In genomic region chr3:183532620-183533409, GRCh38 we compare ENCODE assay signal across 17 cellular contexts. TPM values are rescaled to one million over a fixed set of nuclear protein-coding genes. Genes with fewer than 3 reads are reported as not detected.
DNase-seq lines count a peak whose midpoint lies in the region; ATAC-seq and TF ChIP-seq lines count a peak whose summit lies in the region.
"Had no signal": no experiment of that assay in that cellular context is flagged by ENCODE, and none has a peak within 500 bp of the region (broad histone marks: within the 10 kb centered on the region; RNA-seq: fewer than 3 reads in every experiment).

No MANE protein-coding gene starts in this region.

- peaks cover 25 to 81% (median 63%) of the 10 kb centered on the region in 4 donors for H3K4me1 Mint-ChIP-seq in CD4-positive, CD25-positive, alpha-beta regulatory T cell
- peaks cover 34% of the 10 kb centered on the region for H3K4me1 Mint-ChIP-seq in GM23338
- H3K4me1 Mint-ChIP-seq in activated T-helper 17 cell treated with anti-CD3 and anti-CD28 coated beads, Interleukin-2, amount 50 U/mL, for 72 hours = peaks cover 52% of the 10 kb centered on the region

- peaks cover 42% of the 10 kb centered on the region for H3K36me3 Mint-ChIP-seq in CD4-positive, CD25-positive, alpha-beta regulatory T cell
- no peaks in the 10 kb centered on the region; the same call in 2 of the 3 replicates for H3K36me3 Mint-ChIP-seq in GM23338 (ENCODE audit: low read depth)
- peaks cover 48% of the 10 kb centered on the region for H3K36me3 Mint-ChIP-seq in activated T-helper 17 cell treated with anti-CD3 and anti-CD28 coated beads, Interleukin-2, amount 50 U/mL, for 72 hours (ENCODE audit: low read depth)

- no peak overlapping the region for H3K4me3 ChIP-seq in CD4-positive, CD25-positive, alpha-beta regulatory T cell (ENCODE audit: low read depth, low read length)
- peak overlapping the region; percentile 39 for H3K4me3 ChIP-seq in GM23338
- no peak overlapping the region for H3K4me3 ChIP-seq in left ventricle myocardium inferior
- H3K4me3 ChIP-seq: BLaER1, dorsolateral prefrontal cortex had no signal

- H3K4me1 ChIP-seq in CD4-positive, CD25-positive, alpha-beta regulatory T cell (ENCODE audit: control insufficient read depth, insufficient read depth, low read length, poor library complexity, severe bottlenecking) = peaks cover 25% of the 10 kb centered on the region
- peaks cover 17% of the 10 kb centered on the region for H3K4me1 ChIP-seq in GM23338 (ENCODE audit: insufficient read depth)
- peaks cover 17% of the 10 kb centered on the region for H3K4me1 ChIP-seq in left ventricle myocardium inferior

- H4K20me1 ChIP-seq in GM23338 (replicated peaks; ENCODE audit: insufficient read depth) = no peaks in the 10 kb centered on the region

- peaks cover 3% of the 10 kb centered on the region; the same call in 1 of the 2 replicates for H3K9me2 ChIP-seq in GM23338 (ENCODE audit: insufficient read depth)

- no peak overlapping the region for H3K27ac ChIP-seq in CD4-positive, CD25-positive, alpha-beta regulatory T cell (ENCODE audit: insufficient read depth, low read length, poor library complexity, severe bottlenecking)
- no peak overlapping the region for H3K27ac ChIP-seq in GM23338 (ENCODE audit: low read depth)
- no peak overlapping the region for H3K27ac ChIP-seq in left ventricle myocardium inferior (replicated peaks)
- H3K27ac ChIP-seq: BLaER1, dorsolateral prefrontal cortex, RWPE1 had no signal

- ATAC-seq in CD4-positive, CD25-positive, alpha-beta regulatory T cell (ENCODE audit: low read depth in 2 of 2) = no peak
- peak; percentile 62 for ATAC-seq in GM23338
- peak; percentile 64 for ATAC-seq in activated T-helper 17 cell treated with anti-CD3 and anti-CD28 coated beads, Interleukin-2, amount 50 U/mL, for 72 hours (replicated peaks)

- H3K9me3 ChIP-seq in CD4-positive, CD25-positive, alpha-beta regulatory T cell (ENCODE audit: control insufficient read depth in 2 of 2, low read length in 2 of 2) = no peaks in the 10 kb centered on the region
- H3K9me3 ChIP-seq in left ventricle myocardium inferior (replicated peaks) = peaks cover 8% of the 10 kb centered on the region

- no peaks in the 10 kb centered on the region for H3K27me3 Mint-ChIP-seq in CD4-positive, CD25-positive, alpha-beta regulatory T cell
- peaks cover 17% of the 10 kb centered on the region for H3K27me3 Mint-ChIP-seq in GM23338 (ENCODE audit: insufficient read depth, low read depth, poor library complexity)
- H3K27me3 Mint-ChIP-seq in activated T-helper 17 cell treated with anti-CD3 and anti-CD28 coated beads, Interleukin-2, amount 50 U/mL, for 72 hours = no peaks in the 10 kb centered on the region

- TF ChIP-seq CTCF in GM23338 (conservative IDR thresholded peaks at IDR 0.05; ENCODE audit: low read depth in 2 of 2) (no peak), left ventricle myocardium inferior (IDR thresholded peaks at IDR 0.05; ENCODE audit: borderline replicate concordance) (no peak)

- peak overlapping the region in 3 of 4 donors; percentile 5 to 49 (median 31) for H3K4me3 Mint-ChIP-seq in CD4-positive, CD25-positive, alpha-beta regulatory T cell
- H3K4me3 Mint-ChIP-seq in GM23338 = peak overlapping the region; percentile 36; the same call in 1 of the 3 replicates
- peak overlapping the region; percentile 67 for H3K4me3 Mint-ChIP-seq in activated T-helper 17 cell treated with anti-CD3 and anti-CD28 coated beads, Interleukin-2, amount 50 U/mL, for 72 hours

- H3K27me3 ChIP-seq in CD4-positive, CD25-positive, alpha-beta regulatory T cell (ENCODE audit: control insufficient read depth, insufficient read depth, low read length) = no peaks in the 10 kb centered on the region
- H3K27me3 ChIP-seq in GM23338 (ENCODE audit: insufficient read depth) = peaks cover 18% of the 10 kb centered on the region
- peaks cover 8% of the 10 kb centered on the region for H3K27me3 ChIP-seq in left ventricle myocardium inferior (ENCODE audit: low read depth)
- H3K27me3 ChIP-seq: BLaER1, dorsolateral prefrontal cortex had no signal

- H3K9me3 Mint-ChIP-seq in CD4-positive, CD25-positive, alpha-beta regulatory T cell = no peaks in the 10 kb centered on the region
- H3K9me3 Mint-ChIP-seq in GM23338 = no peaks in the 10 kb centered on the region; the same call in 2 of the 3 replicates
- no peaks in the 10 kb centered on the region for H3K9me3 Mint-ChIP-seq in activated T-helper 17 cell treated with anti-CD3 and anti-CD28 coated beads, Interleukin-2, amount 50 U/mL, for 72 hours

- H3K4me2 ChIP-seq in GM23338 = peak overlapping the region; percentile 44
- H3K4me2 ChIP-seq: BLaER1 had no signal

- DNase-seq in CD4-positive, CD25-positive, alpha-beta regulatory T cell = no peak
- DNase-seq in GM23338 (ENCODE audit: low spot score) (peak; percentile 41), mesenteric fat pad (ENCODE audit: low spot score) (peak; percentile 8), COLO668 (lab: John Stamatoyannopoulos, UW; ENCODE audit: unreplicated experiment) (no peak), left ventricle myocardium inferior (no peak), NCI-H774 (lab: John Stamatoyannopoulos, UW) (no peak), HK-2 (ENCODE audit: unreplicated experiment) (no peak)
- DNase-seq: amygdala; dorsolateral prefrontal cortex; NCI-H1092; NCI-H510A; stimulated activated CD4-positive, alpha-beta T cell treated with anti-CD3 and anti-CD28 coated beads, Interleukin-4, amount 100 ng/mL, for 4 hours; T-helper 9 cell had no signal

- H2AFZ ChIP-seq in GM23338 = no peak overlapping the region

- H3F3A ChIP-seq in GM23338 (replicated peaks; ENCODE audit: low read depth) = no peaks in the 10 kb centered on the region

- peak overlapping the region; percentile 89 to 96 (median 92) for H3K27ac Mint-ChIP-seq in CD4-positive, CD25-positive, alpha-beta regulatory T cell
- 0 out of 2 replicates have a peak overlapping the region, but pooled peaks have one; percentile 50 for H3K27ac Mint-ChIP-seq in GM23338
- peak overlapping the region; percentile 76 for H3K27ac Mint-ChIP-seq in activated T-helper 17 cell treated with anti-CD3 and anti-CD28 coated beads, Interleukin-2, amount 50 U/mL, for 72 hours

- H3K79me2 ChIP-seq in GM23338 (replicated peaks; ENCODE audit: insufficient read depth) = no peaks in the 10 kb centered on the region

- peaks cover 20% of the 10 kb centered on the region for H3K36me3 ChIP-seq in CD4-positive, CD25-positive, alpha-beta regulatory T cell (ENCODE audit: control insufficient read depth, insufficient read depth, low read length)
- no peaks in the 10 kb centered on the region for H3K36me3 ChIP-seq in GM23338 (ENCODE audit: insufficient read depth)
- H3K36me3 ChIP-seq in left ventricle myocardium inferior = no peaks in the 10 kb centered on the region

- intact Hi-C loops in left ventricle myocardium inferior (cut with micrococcal nuclease) = no loop called here

TF ChIP-seq in GM23338, 12 proteins besides CTCF, POLR2A, EP300 and RAD21:
- TF ChIP-seq NANOG (IDR thresholded peaks at IDR 0.05; ENCODE audit: borderline replicate concordance) = no peak
- no peak for TF ChIP-seq EZH2phosphoT487 (IDR thresholded peaks at IDR 0.05; ENCODE audit: unreplicated experiment)
- TF ChIP-seq, protein P1, sequence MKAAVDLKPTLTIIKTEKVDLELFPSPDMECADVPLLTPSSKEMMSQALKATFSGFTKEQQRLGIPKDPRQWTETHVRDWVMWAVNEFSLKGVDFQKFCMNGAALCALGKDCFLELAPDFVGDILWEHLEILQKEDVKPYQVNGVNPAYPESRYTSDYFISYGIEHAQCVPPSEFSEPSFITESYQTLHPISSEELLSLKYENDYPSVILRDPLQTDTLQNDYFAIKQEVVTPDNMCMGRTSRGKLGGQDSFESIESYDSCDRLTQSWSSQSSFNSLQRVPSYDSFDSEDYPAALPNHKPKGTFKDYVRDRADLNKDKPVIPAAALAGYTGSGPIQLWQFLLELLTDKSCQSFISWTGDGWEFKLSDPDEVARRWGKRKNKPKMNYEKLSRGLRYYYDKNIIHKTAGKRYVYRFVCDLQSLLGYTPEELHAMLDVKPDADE (IDR thresholded peaks at IDR 0.05) = no peak
- no peak for TF ChIP-seq JUNB (IDR thresholded peaks at IDR 0.05; ENCODE audit: unreplicated experiment)
TF ChIP-seq in GM23338: peak in this region for 0.

RNA-seq across cellular contexts. Expression of gene KLHL6, which starts 22.7 kb away (rescaled TPM):
- total RNA-seq in CD4-positive, CD25-positive, alpha-beta regulatory T cell = 48.2 TPM
- polyA plus RNA-seq in CD4-positive, CD25-positive, alpha-beta regulatory T cell = 10 to 100 TPM; 17.8 to 21.8 (median 19.3) TPM
- total RNA-seq in GM23338 (2014; rRNA removed; shearing (Covaris generic)) = 0.12 TPM in 1 of 2 replicates, not detected in the other
- polyA plus RNA-seq in GM23338 (2016; fragmentation: Nextera tagmentation; extraction: Ambion mirVana) = 0.05 TPM in 1 of 2 replicates, not detected in the other
- 10 to 100 TPM; 33.5 to 39.7 TPM for total RNA-seq in activated T-helper 17 cell treated with anti-CD3 and anti-CD28 coated beads, Interleukin-2, amount 50 U/mL, for 72 hours
- total RNA-seq in mesenteric fat pad (5.7 TPM), left ventricle myocardium inferior (0.69 TPM)
- total RNA-seq: fibroblast of villous mesenchyme had no signal

Comparison
In these comparisons a context has a peak if more than half of its experiments do, and no peak if none do; other contexts are left out.
1. ATAC-seq: peak in GM23338 (single experiment) and activated T-helper 17 cell treated with anti-CD3 and anti-CD28 coated beads, Interleukin-2, amount 50 U/mL, for 72 hours (single experiment); none in CD4-positive, CD25-positive, alpha-beta regulatory T cell (0 of 2).
2. DNase-seq: peak in GM23338 (single experiment) and mesenteric fat pad (single experiment); none in CD4-positive, CD25-positive, alpha-beta regulatory T cell (0 of 3), COLO668 (single experiment), left ventricle myocardium inferior (single experiment), NCI-H774 (single experiment) and HK-2 (single experiment).
3. Peak in every context shown above with its lines, with median percentiles within 50 percentile points of each other: H3K27ac Mint-ChIP-seq and H3K4me3 Mint-ChIP-seq.